3 cellular contexts compared by ENCODE assay signal in the genomic region with DNA sequence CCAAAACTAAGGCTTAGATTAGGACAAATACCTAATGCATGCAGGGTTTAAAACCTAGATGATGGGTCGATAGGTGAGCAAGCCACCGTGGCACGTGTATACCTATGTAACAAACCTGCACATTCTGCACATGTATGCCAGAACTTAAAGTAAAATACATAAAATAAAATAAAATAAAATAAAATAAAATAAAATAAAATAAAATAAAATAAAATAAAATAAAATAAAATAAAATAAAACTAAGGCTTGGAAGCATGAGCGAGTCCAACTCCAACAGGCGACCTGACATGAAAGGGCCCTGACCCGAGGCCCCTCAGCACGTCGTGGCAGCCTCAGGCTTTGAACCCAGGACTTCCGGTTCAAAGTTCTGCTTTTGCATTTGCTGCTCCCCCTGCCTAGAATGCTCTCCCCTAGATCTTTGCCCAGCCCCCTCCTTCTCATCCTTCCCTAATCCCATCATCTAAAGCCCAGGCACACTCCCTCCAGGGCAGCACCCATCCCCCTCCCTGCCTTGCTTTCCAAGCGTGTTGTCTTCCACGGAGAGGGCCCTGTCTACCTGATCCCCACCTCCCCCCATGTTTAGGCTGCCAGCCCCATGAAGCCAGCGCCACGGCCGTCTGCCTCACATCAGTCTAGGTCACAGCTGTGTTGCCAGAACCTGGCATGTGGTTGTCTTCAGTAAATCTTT.
TF ChIP-seq lines count a peak whose summit lies in the region.

No MANE protein-coding gene starts in this region.

TF ChIP-seq in SK-N-SH, 30 proteins besides CTCF, POLR2A, EP300 and RAD21:
- TF ChIP-seq MXI1 (IDR thresholded peaks at IDR 0.05; ENCODE audit: low read depth, low read length) (no peak), GATA2 (CRISPR knock-in tag; IDR thresholded peaks at IDR 0.05) (0 out of 2 replicates have a peak, but pooled peaks have one; percentile 13)
TF ChIP-seq in SK-N-SH: peak in this region for 1.

TF ChIP-seq in SK-N-SH treated with all-trans-retinoic acid at 6 μM for 48 hours, 23 proteins besides CTCF, POLR2A, EP300 and RAD21:
- no peak for TF ChIP-seq PPARA (CRISPR knock-in tag; IDR thresholded peaks at IDR 0.05; ENCODE audit: borderline replicate concordance)
- no peak for TF ChIP-seq SNAI2 (CRISPR knock-in tag; IDR thresholded peaks at IDR 0.05)
- TF ChIP-seq ZNF8 (CRISPR knock-in tag; IDR thresholded peaks at IDR 0.05) = no peak
- TF ChIP-seq TOX (CRISPR knock-in tag; IDR thresholded peaks at IDR 0.05; ENCODE audit: borderline replicate concordance) = no peak
- no peak for TF ChIP-seq ESRRG (CRISPR knock-in tag; IDR thresholded peaks at IDR 0.05)
- no peak for TF ChIP-seq BACH2 (CRISPR knock-in tag; IDR thresholded peaks at IDR 0.05; ENCODE audit: borderline replicate concordance)
- TF ChIP-seq CREB5 (CRISPR knock-in tag; IDR thresholded peaks at IDR 0.05; ENCODE audit: low read depth) = no peak
- no peak for TF ChIP-seq CSRNP3 (CRISPR knock-in tag; IDR thresholded peaks at IDR 0.05)
- TF ChIP-seq ZFP30 (CRISPR knock-in tag; IDR thresholded peaks at IDR 0.05) = no peak
- TF ChIP-seq TCF4 (CRISPR knock-in tag; IDR thresholded peaks at IDR 0.05; ENCODE audit: borderline replicate concordance) = no peak
- TF ChIP-seq ISL1 (CRISPR knock-in tag; IDR thresholded peaks at IDR 0.05) = no peak
- no peak for TF ChIP-seq ZC3H10 (CRISPR knock-in tag; IDR thresholded peaks at IDR 0.05)
- no peak for TF ChIP-seq RARB (CRISPR knock-in tag; IDR thresholded peaks at IDR 0.05)
- no peak for TF ChIP-seq ZFP3 (CRISPR knock-in tag; IDR thresholded peaks at IDR 0.05)

TF ChIP-seq in H1, 55 proteins besides CTCF, POLR2A, EP300 and RAD21:
- no peak for TF ChIP-seq KDM1A (IDR thresholded peaks at IDR 0.05; ENCODE audit: borderline replicate concordance, low read length)
- no peak for TF ChIP-seq CREB1 (IDR thresholded peaks at IDR 0.05)
- no peak for TF ChIP-seq MAX (IDR thresholded peaks at IDR 0.05)
- TF ChIP-seq CTBP2 (IDR thresholded peaks at IDR 0.05; ENCODE audit: borderline replicate concordance, insufficient read depth, insufficient read length, low read length) = no peak
- no peak for TF ChIP-seq CBX5 (IDR thresholded peaks at IDR 0.05; ENCODE audit: low read depth, low read length)
- TF ChIP-seq CHD2 (IDR thresholded peaks at IDR 0.05; ENCODE audit: low read length) = no peak
- TF ChIP-seq EZH2 (IDR thresholded peaks at IDR 0.05; ENCODE audit: low read depth, low read length, severe bottlenecking) = no peak
- TF ChIP-seq, protein P1, sequence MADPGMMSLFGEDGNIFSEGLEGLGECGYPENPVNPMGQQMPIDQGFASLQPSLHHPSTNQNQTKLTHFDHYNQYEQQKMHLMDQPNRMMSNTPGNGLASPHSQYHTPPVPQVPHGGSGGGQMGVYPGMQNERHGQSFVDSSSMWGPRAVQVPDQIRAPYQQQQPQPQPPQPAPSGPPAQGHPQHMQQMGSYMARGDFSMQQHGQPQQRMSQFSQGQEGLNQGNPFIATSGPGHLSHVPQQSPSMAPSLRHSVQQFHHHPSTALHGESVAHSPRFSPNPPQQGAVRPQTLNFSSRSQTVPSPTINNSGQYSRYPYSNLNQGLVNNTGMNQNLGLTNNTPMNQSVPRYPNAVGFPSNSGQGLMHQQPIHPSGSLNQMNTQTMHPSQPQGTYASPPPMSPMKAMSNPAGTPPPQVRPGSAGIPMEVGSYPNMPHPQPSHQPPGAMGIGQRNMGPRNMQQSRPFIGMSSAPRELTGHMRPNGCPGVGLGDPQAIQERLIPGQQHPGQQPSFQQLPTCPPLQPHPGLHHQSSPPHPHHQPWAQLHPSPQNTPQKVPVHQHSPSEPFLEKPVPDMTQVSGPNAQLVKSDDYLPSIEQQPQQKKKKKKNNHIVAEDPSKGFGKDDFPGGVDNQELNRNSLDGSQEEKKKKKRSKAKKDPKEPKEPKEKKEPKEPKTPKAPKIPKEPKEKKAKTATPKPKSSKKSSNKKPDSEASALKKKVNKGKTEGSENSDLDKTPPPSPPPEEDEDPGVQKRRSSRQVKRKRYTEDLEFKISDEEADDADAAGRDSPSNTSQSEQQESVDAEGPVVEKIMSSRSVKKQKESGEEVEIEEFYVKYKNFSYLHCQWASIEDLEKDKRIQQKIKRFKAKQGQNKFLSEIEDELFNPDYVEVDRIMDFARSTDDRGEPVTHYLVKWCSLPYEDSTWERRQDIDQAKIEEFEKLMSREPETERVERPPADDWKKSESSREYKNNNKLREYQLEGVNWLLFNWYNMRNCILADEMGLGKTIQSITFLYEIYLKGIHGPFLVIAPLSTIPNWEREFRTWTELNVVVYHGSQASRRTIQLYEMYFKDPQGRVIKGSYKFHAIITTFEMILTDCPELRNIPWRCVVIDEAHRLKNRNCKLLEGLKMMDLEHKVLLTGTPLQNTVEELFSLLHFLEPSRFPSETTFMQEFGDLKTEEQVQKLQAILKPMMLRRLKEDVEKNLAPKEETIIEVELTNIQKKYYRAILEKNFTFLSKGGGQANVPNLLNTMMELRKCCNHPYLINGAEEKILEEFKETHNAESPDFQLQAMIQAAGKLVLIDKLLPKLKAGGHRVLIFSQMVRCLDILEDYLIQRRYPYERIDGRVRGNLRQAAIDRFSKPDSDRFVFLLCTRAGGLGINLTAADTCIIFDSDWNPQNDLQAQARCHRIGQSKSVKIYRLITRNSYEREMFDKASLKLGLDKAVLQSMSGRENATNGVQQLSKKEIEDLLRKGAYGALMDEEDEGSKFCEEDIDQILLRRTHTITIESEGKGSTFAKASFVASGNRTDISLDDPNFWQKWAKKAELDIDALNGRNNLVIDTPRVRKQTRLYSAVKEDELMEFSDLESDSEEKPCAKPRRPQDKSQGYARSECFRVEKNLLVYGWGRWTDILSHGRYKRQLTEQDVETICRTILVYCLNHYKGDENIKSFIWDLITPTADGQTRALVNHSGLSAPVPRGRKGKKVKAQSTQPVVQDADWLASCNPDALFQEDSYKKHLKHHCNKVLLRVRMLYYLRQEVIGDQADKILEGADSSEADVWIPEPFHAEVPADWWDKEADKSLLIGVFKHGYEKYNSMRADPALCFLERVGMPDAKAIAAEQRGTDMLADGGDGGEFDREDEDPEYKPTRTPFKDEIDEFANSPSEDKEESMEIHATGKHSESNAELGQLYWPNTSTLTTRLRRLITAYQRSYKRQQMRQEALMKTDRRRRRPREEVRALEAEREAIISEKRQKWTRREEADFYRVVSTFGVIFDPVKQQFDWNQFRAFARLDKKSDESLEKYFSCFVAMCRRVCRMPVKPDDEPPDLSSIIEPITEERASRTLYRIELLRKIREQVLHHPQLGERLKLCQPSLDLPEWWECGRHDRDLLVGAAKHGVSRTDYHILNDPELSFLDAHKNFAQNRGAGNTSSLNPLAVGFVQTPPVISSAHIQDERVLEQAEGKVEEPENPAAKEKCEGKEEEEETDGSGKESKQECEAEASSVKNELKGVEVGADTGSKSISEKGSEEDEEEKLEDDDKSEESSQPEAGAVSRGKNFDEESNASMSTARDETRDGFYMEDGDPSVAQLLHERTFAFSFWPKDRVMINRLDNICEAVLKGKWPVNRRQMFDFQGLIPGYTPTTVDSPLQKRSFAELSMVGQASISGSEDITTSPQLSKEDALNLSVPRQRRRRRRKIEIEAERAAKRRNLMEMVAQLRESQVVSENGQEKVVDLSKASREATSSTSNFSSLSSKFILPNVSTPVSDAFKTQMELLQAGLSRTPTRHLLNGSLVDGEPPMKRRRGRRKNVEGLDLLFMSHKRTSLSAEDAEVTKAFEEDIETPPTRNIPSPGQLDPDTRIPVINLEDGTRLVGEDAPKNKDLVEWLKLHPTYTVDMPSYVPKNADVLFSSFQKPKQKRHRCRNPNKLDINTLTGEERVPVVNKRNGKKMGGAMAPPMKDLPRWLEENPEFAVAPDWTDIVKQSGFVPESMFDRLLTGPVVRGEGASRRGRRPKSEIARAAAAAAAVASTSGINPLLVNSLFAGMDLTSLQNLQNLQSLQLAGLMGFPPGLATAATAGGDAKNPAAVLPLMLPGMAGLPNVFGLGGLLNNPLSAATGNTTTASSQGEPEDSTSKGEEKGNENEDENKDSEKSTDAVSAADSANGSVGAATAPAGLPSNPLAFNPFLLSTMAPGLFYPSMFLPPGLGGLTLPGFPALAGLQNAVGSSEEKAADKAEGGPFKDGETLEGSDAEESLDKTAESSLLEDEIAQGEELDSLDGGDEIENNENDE (IDR thresholded peaks at IDR 0.05; ENCODE audit: insufficient replicate concordance, low read length) = no peak
- no peak for TF ChIP-seq SAP30 (IDR thresholded peaks at IDR 0.05; ENCODE audit: insufficient read depth, insufficient replicate concordance, low read length)
- no peak for TF ChIP-seq BRCA1 (IDR thresholded peaks at IDR 0.05; ENCODE audit: low read depth, low read length)
- TF ChIP-seq CHD1 (IDR thresholded peaks at IDR 0.05; ENCODE audit: low read depth, low read length) = no peak
- no peak for TF ChIP-seq FOSL1 (IDR thresholded peaks at IDR 0.05; ENCODE audit: insufficient read depth, low read depth, low read length)
